ENCODE assay signal across 8 cellular contexts in the genomic region with DNA sequence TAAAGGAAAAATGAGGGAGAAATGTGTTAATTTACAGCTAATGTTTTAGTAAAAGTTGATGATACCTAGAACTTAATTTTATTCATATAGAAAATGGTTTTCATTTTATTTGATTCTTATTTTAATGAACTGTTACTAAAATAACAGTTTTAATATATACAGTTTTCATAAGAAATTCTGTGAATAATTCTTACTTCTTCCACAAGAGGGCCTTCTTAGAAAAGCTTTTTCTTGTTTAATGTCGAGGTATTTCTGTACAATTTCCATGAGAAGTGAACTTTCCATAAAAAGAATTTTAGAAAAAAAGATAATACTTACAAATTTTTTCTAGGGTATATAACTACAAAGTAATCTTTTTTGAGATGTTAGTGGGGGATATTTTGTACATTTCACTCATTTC.
DNase-seq lines count a peak whose midpoint lies in the region; ATAC-seq and TF ChIP-seq lines count a peak whose summit lies in the region.

No MANE protein-coding gene starts in this region.

- peak; percentile 68 for TF ChIP-seq CTCF in left ventricle myocardium inferior (IDR thresholded peaks at IDR 0.05; ENCODE audit: borderline replicate concordance)
- peak in 2 of 3 experiments; percentile 46 to 73 for TF ChIP-seq CTCF in vagina (IDR thresholded peaks at IDR 0.05)

- DNase-seq in left ventricle myocardium inferior (no peak), Right ventricle myocardium superior (no peak), hepatic stellate cell (ENCODE audit: low spot score) (peak; percentile 14), vagina (ENCODE audit: extremely low spot score in 2 of 2) (no peak), mesendoderm (no peak)
- no peak for DNase-seq in activated CD4-positive, alpha-beta T cell treated with anti-CD3 and anti-CD28 coated beads, Interleukin-2, amount 50 U/mL, for 1 hour

- H3K18ac ChIP-seq in mesendoderm (ENCODE audit: low read length): no peak overlapping the region

- H3K27me3 ChIP-seq in left ventricle myocardium inferior (ENCODE audit: low read depth) (no peaks in the 10 kb centered on the region), vagina (no peaks in the 10 kb centered on the region), mesendoderm (ENCODE audit: insufficient read depth, low read length, poor library complexity) (no peaks in the 10 kb centered on the region)

- H3K36me3 ChIP-seq in left ventricle myocardium inferior (peaks cover 25% of the 10 kb centered on the region), vagina (no peaks in the 10 kb centered on the region), mesendoderm (ENCODE audit: control insufficient read depth, insufficient read depth, low read length) (no peaks in the 10 kb centered on the region)

- H3K4me1 ChIP-seq in left ventricle myocardium inferior (peaks cover 9% of the 10 kb centered on the region), vagina (no peaks in the 10 kb centered on the region), mesendoderm (ENCODE audit: control insufficient read depth, low read depth, low read length) (no peaks in the 10 kb centered on the region)

- no peak overlapping the region for H2BK15ac ChIP-seq in mesendoderm (replicated peaks; ENCODE audit: low read depth)

- H3K79me2 ChIP-seq in mesendoderm (ENCODE audit: control insufficient read depth, insufficient read depth, low read length): no peaks in the 10 kb centered on the region

- no peaks in the 10 kb centered on the region for H3K9me3 ChIP-seq in left ventricle myocardium inferior (replicated peaks)
- no peaks in the 10 kb centered on the region for H3K9me3 ChIP-seq in vagina

- H2AK5ac ChIP-seq in mesendoderm (ENCODE audit: low read length): no peak overlapping the region

- no peak overlapping the region for H3K23ac ChIP-seq in mesendoderm (ENCODE audit: low read length)

- WGBS in mesendoderm (ENCODE audit: extremely low coverage, insufficient coverage, low lambda C conversion rate): no CpG with 5 or more reads among the region's 1 CpG

- H3K79me1 ChIP-seq in mesendoderm (ENCODE audit: low read length): no peaks in the 10 kb centered on the region

- ATAC-seq in Right ventricle myocardium superior (ENCODE audit: poor library complexity): no peak
- ATAC-seq in SK-N-SH treated with all-trans-retinoic acid at 6 μM for 48 hours: 0 out of 3 replicates have a peak, but pooled peaks have one; percentile 42
- no peak for ATAC-seq in GM21717 (IDR thresholded peaks at IDR 0.05; ENCODE audit: unreplicated experiment)

- no peak overlapping the region for H4K8ac ChIP-seq in mesendoderm (ENCODE audit: low read depth, low read length)

- no peak overlapping the region for H2BK5ac ChIP-seq in mesendoderm (ENCODE audit: low read length)

- TF ChIP-seq POLR2A in vagina (IDR thresholded peaks at IDR 0.05): no peak

- no peak overlapping the region for H4K5ac ChIP-seq in mesendoderm (ENCODE audit: low read length)

- no peak overlapping the region for H3K4me2 ChIP-seq in mesendoderm (ENCODE audit: low read length)

- no peak overlapping the region for H3K9ac ChIP-seq in mesendoderm (ENCODE audit: low read length)

- H2BK120ac ChIP-seq in mesendoderm (ENCODE audit: low read depth, low read length): no peak overlapping the region

- no peak overlapping the region for H3K4ac ChIP-seq in mesendoderm (ENCODE audit: low read depth, low read length)

- H3K56ac ChIP-seq in mesendoderm (ENCODE audit: low read length): no peak overlapping the region

- H3K4me3 ChIP-seq in left ventricle myocardium inferior (no peak overlapping the region), vagina (no peak overlapping the region), mesendoderm (ENCODE audit: low read length) (no peak overlapping the region)

- intact Hi-C loops in left ventricle myocardium inferior (cut with micrococcal nuclease): no loop called here
- intact Hi-C loops in Right ventricle myocardium superior (cut with DNase I): no loop called here
- intact Hi-C loops in vagina (cut with DNase I): no loop called here

- H3K27ac ChIP-seq in left ventricle myocardium inferior (replicated peaks): no peak overlapping the region
- H3K27ac ChIP-seq in vagina: no peak overlapping the region
- H3K27ac ChIP-seq in mesendoderm (ENCODE audit: low read depth, low read length): no peak overlapping the region

TF ChIP-seq in SK-N-SH treated with all-trans-retinoic acid at 6 μM for 48 hours, 23 proteins besides CTCF, POLR2A, EP300 and RAD21 (continues in another document):
- no peak for TF ChIP-seq ZFP30 (CRISPR knock-in tag; IDR thresholded peaks at IDR 0.05)
- TF ChIP-seq, protein P1, sequence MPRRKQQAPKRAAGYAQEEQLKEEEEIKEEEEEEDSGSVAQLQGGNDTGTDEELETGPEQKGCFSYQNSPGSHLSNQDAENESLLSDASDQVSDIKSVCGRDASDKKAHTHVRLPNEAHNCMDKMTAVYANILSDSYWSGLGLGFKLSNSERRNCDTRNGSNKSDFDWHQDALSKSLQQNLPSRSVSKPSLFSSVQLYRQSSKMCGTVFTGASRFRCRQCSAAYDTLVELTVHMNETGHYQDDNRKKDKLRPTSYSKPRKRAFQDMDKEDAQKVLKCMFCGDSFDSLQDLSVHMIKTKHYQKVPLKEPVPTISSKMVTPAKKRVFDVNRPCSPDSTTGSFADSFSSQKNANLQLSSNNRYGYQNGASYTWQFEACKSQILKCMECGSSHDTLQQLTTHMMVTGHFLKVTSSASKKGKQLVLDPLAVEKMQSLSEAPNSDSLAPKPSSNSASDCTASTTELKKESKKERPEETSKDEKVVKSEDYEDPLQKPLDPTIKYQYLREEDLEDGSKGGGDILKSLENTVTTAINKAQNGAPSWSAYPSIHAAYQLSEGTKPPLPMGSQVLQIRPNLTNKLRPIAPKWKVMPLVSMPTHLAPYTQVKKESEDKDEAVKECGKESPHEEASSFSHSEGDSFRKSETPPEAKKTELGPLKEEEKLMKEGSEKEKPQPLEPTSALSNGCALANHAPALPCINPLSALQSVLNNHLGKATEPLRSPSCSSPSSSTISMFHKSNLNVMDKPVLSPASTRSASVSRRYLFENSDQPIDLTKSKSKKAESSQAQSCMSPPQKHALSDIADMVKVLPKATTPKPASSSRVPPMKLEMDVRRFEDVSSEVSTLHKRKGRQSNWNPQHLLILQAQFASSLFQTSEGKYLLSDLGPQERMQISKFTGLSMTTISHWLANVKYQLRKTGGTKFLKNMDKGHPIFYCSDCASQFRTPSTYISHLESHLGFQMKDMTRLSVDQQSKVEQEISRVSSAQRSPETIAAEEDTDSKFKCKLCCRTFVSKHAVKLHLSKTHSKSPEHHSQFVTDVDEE (CRISPR knock-in tag; IDR thresholded peaks at IDR 0.05): no peak
- TF ChIP-seq, protein P2, sequence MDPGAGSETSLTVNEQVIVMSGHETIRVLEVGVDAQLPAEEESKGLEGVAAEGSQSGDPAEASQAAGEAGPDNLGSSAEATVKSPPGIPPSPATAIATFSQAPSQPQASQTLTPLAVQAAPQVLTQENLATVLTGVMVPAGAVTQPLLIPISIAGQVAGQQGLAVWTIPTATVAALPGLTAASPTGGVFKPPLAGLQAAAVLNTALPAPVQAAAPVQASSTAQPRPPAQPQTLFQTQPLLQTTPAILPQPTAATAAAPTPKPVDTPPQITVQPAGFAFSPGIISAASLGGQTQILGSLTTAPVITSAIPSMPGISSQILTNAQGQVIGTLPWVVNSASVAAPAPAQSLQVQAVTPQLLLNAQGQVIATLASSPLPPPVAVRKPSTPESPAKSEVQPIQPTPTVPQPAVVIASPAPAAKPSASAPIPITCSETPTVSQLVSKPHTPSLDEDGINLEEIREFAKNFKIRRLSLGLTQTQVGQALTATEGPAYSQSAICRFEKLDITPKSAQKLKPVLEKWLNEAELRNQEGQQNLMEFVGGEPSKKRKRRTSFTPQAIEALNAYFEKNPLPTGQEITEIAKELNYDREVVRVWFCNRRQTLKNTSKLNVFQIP (CRISPR knock-in tag; IDR thresholded peaks at IDR 0.05; ENCODE audit: borderline replicate concordance, low read depth): no peak
- no peak for TF ChIP-seq TCF4 (CRISPR knock-in tag; IDR thresholded peaks at IDR 0.05; ENCODE audit: borderline replicate concordance)
- TF ChIP-seq ZNF8 (CRISPR knock-in tag; IDR thresholded peaks at IDR 0.05): no peak
- no peak for TF ChIP-seq ZNF565 (CRISPR knock-in tag; conservative IDR thresholded peaks at IDR 0.05; ENCODE audit: low read depth)
- TF ChIP-seq GLIS3 (CRISPR knock-in tag; IDR thresholded peaks at IDR 0.05): no peak
- TF ChIP-seq ZC3H10 (CRISPR knock-in tag; IDR thresholded peaks at IDR 0.05): no peak
- no peak for TF ChIP-seq ESRRG (CRISPR knock-in tag; IDR thresholded peaks at IDR 0.05)
- no peak for TF ChIP-seq BACH2 (CRISPR knock-in tag; IDR thresholded peaks at IDR 0.05; ENCODE audit: borderline replicate concordance)
- TF ChIP-seq OSR1 (CRISPR knock-in tag; IDR thresholded peaks at IDR 0.05): no peak
- no peak for TF ChIP-seq ARNTL (CRISPR knock-in tag; IDR thresholded peaks at IDR 0.05; ENCODE audit: borderline replicate concordance, low read depth)
- TF ChIP-seq RARB (CRISPR knock-in tag; IDR thresholded peaks at IDR 0.05): no peak
- no peak for TF ChIP-seq ZFP3 (CRISPR knock-in tag; IDR thresholded peaks at IDR 0.05)
- TF ChIP-seq, protein P3, sequence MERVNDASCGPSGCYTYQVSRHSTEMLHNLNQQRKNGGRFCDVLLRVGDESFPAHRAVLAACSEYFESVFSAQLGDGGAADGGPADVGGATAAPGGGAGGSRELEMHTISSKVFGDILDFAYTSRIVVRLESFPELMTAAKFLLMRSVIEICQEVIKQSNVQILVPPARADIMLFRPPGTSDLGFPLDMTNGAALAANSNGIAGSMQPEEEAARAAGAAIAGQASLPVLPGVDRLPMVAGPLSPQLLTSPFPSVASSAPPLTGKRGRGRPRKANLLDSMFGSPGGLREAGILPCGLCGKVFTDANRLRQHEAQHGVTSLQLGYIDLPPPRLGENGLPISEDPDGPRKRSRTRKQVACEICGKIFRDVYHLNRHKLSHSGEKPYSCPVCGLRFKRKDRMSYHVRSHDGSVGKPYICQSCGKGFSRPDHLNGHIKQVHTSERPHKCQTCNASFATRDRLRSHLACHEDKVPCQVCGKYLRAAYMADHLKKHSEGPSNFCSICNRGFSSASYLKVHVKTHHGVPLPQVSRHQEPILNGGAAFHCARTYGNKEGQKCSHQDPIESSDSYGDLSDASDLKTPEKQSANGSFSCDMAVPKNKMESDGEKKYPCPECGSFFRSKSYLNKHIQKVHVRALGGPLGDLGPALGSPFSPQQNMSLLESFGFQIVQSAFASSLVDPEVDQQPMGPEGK (CRISPR knock-in tag; IDR thresholded peaks at IDR 0.05; ENCODE audit: borderline replicate concordance): no peak
- TF ChIP-seq TOX (CRISPR knock-in tag; IDR thresholded peaks at IDR 0.05; ENCODE audit: borderline replicate concordance): no peak
